Comparison of ENCODE assay signal across 11 cellular contexts in the genomic region with DNA sequence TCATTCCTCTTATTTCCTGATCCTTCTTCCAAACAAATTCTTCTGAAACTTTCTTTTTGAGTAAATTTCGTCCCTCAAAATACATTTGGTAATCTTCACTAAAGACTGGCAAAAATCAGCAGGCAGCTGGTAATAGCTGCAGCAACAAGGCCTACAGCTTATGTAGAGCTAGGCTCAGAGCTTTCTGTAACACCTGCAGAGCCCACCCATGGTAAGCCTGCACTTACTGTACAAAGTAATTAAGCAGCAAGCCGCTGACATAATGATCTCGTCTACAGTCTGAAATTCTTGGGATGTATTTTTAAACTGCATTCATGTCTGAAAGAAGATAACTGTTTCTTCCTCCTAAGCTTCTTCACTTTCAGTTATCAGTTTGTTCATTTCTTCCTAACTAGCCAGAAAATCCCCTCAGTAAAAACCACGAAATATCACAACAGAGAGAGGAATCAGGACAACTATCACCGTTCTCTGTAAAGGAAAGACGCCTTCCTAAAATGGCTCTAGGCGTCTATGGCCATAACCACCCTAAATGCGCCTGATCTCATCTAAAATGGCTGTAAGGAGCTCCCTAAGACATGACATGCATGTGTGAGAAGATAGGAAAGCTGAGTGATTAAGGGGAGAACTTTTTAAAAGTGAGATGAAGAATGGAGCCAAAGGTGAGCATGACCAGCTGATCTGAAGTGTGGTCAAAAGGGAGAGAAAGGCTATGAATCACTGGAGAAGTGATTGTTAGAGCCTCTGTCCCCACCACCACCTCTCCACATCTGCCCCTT. TPM values are rescaled to one million over a fixed set of nuclear protein-coding genes. Genes with fewer than 3 reads are reported as not detected.
DNase-seq lines count a peak whose midpoint lies in the region; ATAC-seq lines count a peak whose summit lies in the region.
"Had no signal": no experiment of that assay in that cellular context is flagged by ENCODE, and none has a peak within 500 bp of the region (broad histone marks: within the 10 kb centered on the region; RNA-seq: fewer than 3 reads in every experiment).

No MANE protein-coding gene starts in this region.

- H3K27ac Mint-ChIP-seq in activated naive CD4-positive, alpha-beta T cell treated with anti-CD3 and anti-CD28 coated beads, Interleukin-2, amount 50 U/mL, for 72 hours, result peak overlapping the region; percentile 72 to 83
- peak overlapping the region; percentile 52 to 68 for H3K27ac Mint-ChIP-seq in stimulated activated naive CD8-positive, alpha-beta T cell treated with anti-CD3 and anti-CD28 coated beads, Interleukin-15, amount 100 ng/mL, for 72 hours
- H3K27ac Mint-ChIP-seq: nephron had no signal

- no peak for DNase-seq in activated naive CD4-positive, alpha-beta T cell treated with anti-CD3 and anti-CD28 coated beads, Interleukin-2, amount 50 U/mL, for 72 hours (ENCODE audit: low spot score in 2 of 2)
- DNase-seq in activated naive CD4-positive, alpha-beta T cell treated with anti-CD3 and anti-CD28 coated beads, Interleukin-2, amount 50 U/mL, for 16 hours, result no peak
- DNase-seq in amniotic epithelial cell (ENCODE audit: low read depth) (peak; percentile 32), SKM-1 treated with dmso at 0.1 percent for 144 hours (lab: John Stamatoyannopoulos, UW; ENCODE audit: unreplicated experiment) (no peak), foreskin melanocyte (no peak)
- peak in 1 of 2 donors; percentile 22 for DNase-seq in stimulated activated naive CD8-positive, alpha-beta T cell treated with anti-CD3 and anti-CD28 coated beads, Interleukin-15, amount 100 ng/mL, for 72 hours
- DNase-seq: central memory CD4-positive, alpha-beta T cell; NCI-H2227 treated with DMSO at 0.1 percent for 48 hours had no signal

- peak; percentile 46 to 74 for ATAC-seq in activated naive CD4-positive, alpha-beta T cell treated with anti-CD3 and anti-CD28 coated beads, Interleukin-2, amount 50 U/mL, for 72 hours
- ATAC-seq in HG03135 (IDR thresholded peaks at IDR 0.05; ENCODE audit: unreplicated experiment) (peak; percentile 43), HG02571 (IDR thresholded peaks at IDR 0.05; ENCODE audit: unreplicated experiment) (no peak)
- peak; percentile 82 for ATAC-seq in stimulated activated naive CD8-positive, alpha-beta T cell treated with anti-CD3 and anti-CD28 coated beads, Interleukin-15, amount 100 ng/mL, for 72 hours

- H3K4me3 Mint-ChIP-seq in stimulated activated naive CD8-positive, alpha-beta T cell treated with anti-CD3 and anti-CD28 coated beads, Interleukin-15, amount 100 ng/mL, for 72 hours, result peak overlapping the region; percentile 69 to 76
- H3K4me3 Mint-ChIP-seq: nephron had no signal

- peaks cover 6 to 7% of the 10 kb centered on the region in 2 donors for H3K36me3 Mint-ChIP-seq in activated naive CD4-positive, alpha-beta T cell treated with anti-CD3 and anti-CD28 coated beads, Interleukin-2, amount 50 U/mL, for 72 hours

- no peaks in the 10 kb centered on the region for H3K27me3 Mint-ChIP-seq in stimulated activated naive CD8-positive, alpha-beta T cell treated with anti-CD3 and anti-CD28 coated beads, Interleukin-15, amount 100 ng/mL, for 72 hours

- H3K4me1 Mint-ChIP-seq in stimulated activated naive CD8-positive, alpha-beta T cell treated with anti-CD3 and anti-CD28 coated beads, Interleukin-15, amount 100 ng/mL, for 72 hours, result peaks cover 56% of the 10 kb centered on the region

- peaks cover 0 to 6% of the 10 kb centered on the region in 2 donors for H3K9me3 Mint-ChIP-seq in activated naive CD4-positive, alpha-beta T cell treated with anti-CD3 and anti-CD28 coated beads, Interleukin-2, amount 50 U/mL, for 72 hours
- no peaks in the 10 kb centered on the region for H3K9me3 Mint-ChIP-seq in stimulated activated naive CD8-positive, alpha-beta T cell treated with anti-CD3 and anti-CD28 coated beads, Interleukin-15, amount 100 ng/mL, for 72 hours
- H3K9me3 Mint-ChIP-seq: nephron had no signal

RNA-seq across cellular contexts. Expression of a gene that starts 56.2 kb away (rescaled TPM):
- 10 to 100 TPM; 66.4 to 94.0 TPM for total RNA-seq in activated naive CD4-positive, alpha-beta T cell treated with anti-CD3 and anti-CD28 coated beads, Interleukin-2, amount 50 U/mL, for 72 hours
